ENCODE assay signal across 2 cellular contexts in the genomic region with DNA sequence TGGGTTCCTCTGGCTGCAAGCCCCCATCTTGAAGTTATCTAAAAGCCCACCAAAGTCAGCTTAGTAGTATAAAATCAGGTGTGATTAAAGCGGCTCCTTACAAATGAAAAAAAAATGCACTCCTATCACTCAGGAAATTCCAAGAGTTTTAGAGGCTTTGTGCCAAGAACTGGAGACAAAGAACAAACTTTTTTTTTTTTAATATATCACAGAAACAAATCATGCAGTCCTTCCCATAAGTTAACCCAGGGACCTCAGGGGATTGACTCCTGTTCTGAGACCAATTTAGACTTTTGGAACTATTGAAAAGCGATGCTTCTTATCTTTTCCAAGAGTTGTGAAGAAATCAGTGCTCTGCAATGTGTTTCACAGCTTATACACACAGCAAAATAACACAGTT.
TF ChIP-seq lines count a peak whose summit lies in the region.

No MANE protein-coding gene starts in this region.

TF ChIP-seq in liver, 16 proteins besides CTCF, POLR2A, EP300 and RAD21 (continued from another document):
- TF ChIP-seq, protein P1, sequence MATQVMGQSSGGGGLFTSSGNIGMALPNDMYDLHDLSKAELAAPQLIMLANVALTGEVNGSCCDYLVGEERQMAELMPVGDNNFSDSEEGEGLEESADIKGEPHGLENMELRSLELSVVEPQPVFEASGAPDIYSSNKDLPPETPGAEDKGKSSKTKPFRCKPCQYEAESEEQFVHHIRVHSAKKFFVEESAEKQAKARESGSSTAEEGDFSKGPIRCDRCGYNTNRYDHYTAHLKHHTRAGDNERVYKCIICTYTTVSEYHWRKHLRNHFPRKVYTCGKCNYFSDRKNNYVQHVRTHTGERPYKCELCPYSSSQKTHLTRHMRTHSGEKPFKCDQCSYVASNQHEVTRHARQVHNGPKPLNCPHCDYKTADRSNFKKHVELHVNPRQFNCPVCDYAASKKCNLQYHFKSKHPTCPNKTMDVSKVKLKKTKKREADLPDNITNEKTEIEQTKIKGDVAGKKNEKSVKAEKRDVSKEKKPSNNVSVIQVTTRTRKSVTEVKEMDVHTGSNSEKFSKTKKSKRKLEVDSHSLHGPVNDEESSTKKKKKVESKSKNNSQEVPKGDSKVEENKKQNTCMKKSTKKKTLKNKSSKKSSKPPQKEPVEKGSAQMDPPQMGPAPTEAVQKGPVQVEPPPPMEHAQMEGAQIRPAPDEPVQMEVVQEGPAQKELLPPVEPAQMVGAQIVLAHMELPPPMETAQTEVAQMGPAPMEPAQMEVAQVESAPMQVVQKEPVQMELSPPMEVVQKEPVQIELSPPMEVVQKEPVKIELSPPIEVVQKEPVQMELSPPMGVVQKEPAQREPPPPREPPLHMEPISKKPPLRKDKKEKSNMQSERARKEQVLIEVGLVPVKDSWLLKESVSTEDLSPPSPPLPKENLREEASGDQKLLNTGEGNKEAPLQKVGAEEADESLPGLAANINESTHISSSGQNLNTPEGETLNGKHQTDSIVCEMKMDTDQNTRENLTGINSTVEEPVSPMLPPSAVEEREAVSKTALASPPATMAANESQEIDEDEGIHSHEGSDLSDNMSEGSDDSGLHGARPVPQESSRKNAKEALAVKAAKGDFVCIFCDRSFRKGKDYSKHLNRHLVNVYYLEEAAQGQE (IDR thresholded peaks at IDR 0.05) = no peak
- TF ChIP-seq HNF4A (conservative IDR thresholded peaks at IDR 0.05) (no peak), SP1 (IDR thresholded peaks at IDR 0.05) (no peak), EGR1 (IDR thresholded peaks at IDR 0.05; ENCODE audit: low read depth in 2 of 2) (no peak)

TF ChIP-seq in HepG2, 621 proteins besides CTCF, POLR2A, EP300 and RAD21 (continued from another document):
- TF ChIP-seq, protein P2, sequence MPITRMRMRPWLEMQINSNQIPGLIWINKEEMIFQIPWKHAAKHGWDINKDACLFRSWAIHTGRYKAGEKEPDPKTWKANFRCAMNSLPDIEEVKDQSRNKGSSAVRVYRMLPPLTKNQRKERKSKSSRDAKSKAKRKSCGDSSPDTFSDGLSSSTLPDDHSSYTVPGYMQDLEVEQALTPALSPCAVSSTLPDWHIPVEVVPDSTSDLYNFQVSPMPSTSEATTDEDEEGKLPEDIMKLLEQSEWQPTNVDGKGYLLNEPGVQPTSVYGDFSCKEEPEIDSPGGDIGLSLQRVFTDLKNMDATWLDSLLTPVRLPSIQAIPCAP (CRISPR knock-in tag; IDR thresholded peaks at IDR 0.05; ENCODE audit: low read depth) = no peak
- no peak for TF ChIP-seq ATRX (CRISPR knock-in tag; IDR thresholded peaks at IDR 0.05; ENCODE audit: borderline replicate concordance)
- TF ChIP-seq ZFP90 (CRISPR knock-in tag; IDR thresholded peaks at IDR 0.05; ENCODE audit: borderline replicate concordance) = no peak
- no peak for TF ChIP-seq HDAC1 (CRISPR knock-in tag; IDR thresholded peaks at IDR 0.05)
- no peak for TF ChIP-seq POGZ (CRISPR knock-in tag; IDR thresholded peaks at IDR 0.05)
- no peak for TF ChIP-seq AKAP8 (CRISPR knock-in tag; IDR thresholded peaks at IDR 0.05)
- no peak for TF ChIP-seq ZC3H4 (CRISPR knock-in tag; IDR thresholded peaks at IDR 0.05; ENCODE audit: borderline replicate concordance)
- TF ChIP-seq, protein P3, sequence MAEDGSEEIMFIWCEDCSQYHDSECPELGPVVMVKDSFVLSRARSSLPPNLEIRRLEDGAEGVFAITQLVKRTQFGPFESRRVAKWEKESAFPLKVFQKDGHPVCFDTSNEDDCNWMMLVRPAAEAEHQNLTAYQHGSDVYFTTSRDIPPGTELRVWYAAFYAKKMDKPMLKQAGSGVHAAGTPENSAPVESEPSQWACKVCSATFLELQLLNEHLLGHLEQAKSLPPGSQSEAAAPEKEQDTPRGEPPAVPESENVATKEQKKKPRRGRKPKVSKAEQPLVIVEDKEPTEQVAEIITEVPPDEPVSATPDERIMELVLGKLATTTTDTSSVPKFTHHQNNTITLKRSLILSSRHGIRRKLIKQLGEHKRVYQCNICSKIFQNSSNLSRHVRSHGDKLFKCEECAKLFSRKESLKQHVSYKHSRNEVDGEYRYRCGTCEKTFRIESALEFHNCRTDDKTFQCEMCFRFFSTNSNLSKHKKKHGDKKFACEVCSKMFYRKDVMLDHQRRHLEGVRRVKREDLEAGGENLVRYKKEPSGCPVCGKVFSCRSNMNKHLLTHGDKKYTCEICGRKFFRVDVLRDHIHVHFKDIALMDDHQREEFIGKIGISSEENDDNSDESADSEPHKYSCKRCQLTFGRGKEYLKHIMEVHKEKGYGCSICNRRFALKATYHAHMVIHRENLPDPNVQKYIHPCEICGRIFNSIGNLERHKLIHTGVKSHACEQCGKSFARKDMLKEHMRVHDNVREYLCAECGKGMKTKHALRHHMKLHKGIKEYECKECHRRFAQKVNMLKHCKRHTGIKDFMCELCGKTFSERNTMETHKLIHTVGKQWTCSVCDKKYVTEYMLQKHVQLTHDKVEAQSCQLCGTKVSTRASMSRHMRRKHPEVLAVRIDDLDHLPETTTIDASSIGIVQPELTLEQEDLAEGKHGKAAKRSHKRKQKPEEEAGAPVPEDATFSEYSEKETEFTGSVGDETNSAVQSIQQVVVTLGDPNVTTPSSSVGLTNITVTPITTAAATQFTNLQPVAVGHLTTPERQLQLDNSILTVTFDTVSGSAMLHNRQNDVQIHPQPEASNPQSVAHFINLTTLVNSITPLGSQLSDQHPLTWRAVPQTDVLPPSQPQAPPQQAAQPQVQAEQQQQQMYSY (CRISPR knock-in tag; IDR thresholded peaks at IDR 0.05) = no peak
- TF ChIP-seq KDM2A (CRISPR knock-in tag; IDR thresholded peaks at IDR 0.05; ENCODE audit: borderline replicate concordance, low read depth) = no peak
- no peak for TF ChIP-seq TAF1 (CRISPR knock-in tag; IDR thresholded peaks at IDR 0.05)
- no peak for TF ChIP-seq ZBTB21 (CRISPR knock-in tag; IDR thresholded peaks at IDR 0.05)
